16 cellular contexts compared by ENCODE assay signal in genomic region chr10:103933557-103934121, GRCh38. TPM values are rescaled to one million over a fixed set of nuclear protein-coding genes. Genes with fewer than 3 reads are reported as not detected.
A peak's percentile ranks its signal among the peaks of the same experiment; 100 is the strongest.
DNase-seq lines count a peak whose midpoint lies in the region; ATAC-seq and TF ChIP-seq lines count a peak whose summit lies in the region.
"Had no signal": no experiment of that assay in that cellular context is flagged by ENCODE, and none has a peak within 500 bp of the region (broad histone marks: within the 10 kb centered on the region; RNA-seq: fewer than 3 reads in every experiment).

No MANE protein-coding gene starts in this region.

- H3K4me1 ChIP-seq in right cardiac atrium (ENCODE audit: control insufficient read depth, insufficient read depth, low read length) (no peaks in the 10 kb centered on the region), upper lobe of right lung (no peaks in the 10 kb centered on the region)

- DNase-seq in right cardiac atrium (no peak), cardiac septum (ENCODE audit: low spot score) (no peak), cerebellum (ENCODE audit: low spot score) (peak; percentile 53), mucosa of gallbladder (ENCODE audit: low spot score) (peak; percentile 67), upper lobe of right lung (no peak), HCEC 1CT (no peak), NCI-H2196 (lab: John Stamatoyannopoulos, UW; ENCODE audit: unreplicated experiment) (no peak)
- no peak for DNase-seq in activated T-cell treated with anti-CD3 and anti-CD28 coated beads, Interleukin-2, amount 50 U/mL, for 4 hours
- DNase-seq: activated CD4-positive, alpha-beta T cell treated with anti-CD3 and anti-CD28 coated beads, Interleukin-2, amount 50 U/mL, for 4 hours; activated naive CD4-positive, alpha-beta T cell treated with anti-CD3 and anti-CD28 coated beads, Interleukin-2, amount 50 U/mL, for 16 hours; activated T-cell treated with anti-CD3 and anti-CD28 coated beads for 4 hours; brain microvascular endothelial cell; CD8-positive, alpha-beta memory T cell; H7 had no signal

- no peaks in the 10 kb centered on the region for H3K4me1 Mint-ChIP-seq in activated T-cell treated with anti-CD3 and anti-CD28 coated beads, Interleukin-2, amount 50 U/mL, for 4 hours (ENCODE audit: low read depth)
- H3K4me1 Mint-ChIP-seq: CD8-positive, alpha-beta memory T cell had no signal

- H3K27me3 ChIP-seq in right cardiac atrium (ENCODE audit: control insufficient read depth, insufficient read depth) (no peaks in the 10 kb centered on the region), upper lobe of right lung (no peaks in the 10 kb centered on the region)
- H3K27me3 ChIP-seq: brain microvascular endothelial cell had no signal

- no peaks in the 10 kb centered on the region for H3K36me3 ChIP-seq in upper lobe of right lung
- H3K36me3 ChIP-seq: brain microvascular endothelial cell had no signal

- H3K27me3 Mint-ChIP-seq in activated T-cell treated with anti-CD3 and anti-CD28 coated beads, Interleukin-2, amount 50 U/mL, for 4 hours (ENCODE audit: low read depth) = no peaks in the 10 kb centered on the region
- H3K27me3 Mint-ChIP-seq: stimulated activated naive CD8-positive, alpha-beta T cell treated with anti-CD3 and anti-CD28 coated beads, Interleukin-15, Interleukin-2, amounts not matched to agents 100 ng/mL and 50 ng/mL, for 24 hours had no signal

- no peak overlapping the region for H3K27ac ChIP-seq in right cardiac atrium (ENCODE audit: low read length)
- no peak overlapping the region for H3K27ac ChIP-seq in upper lobe of right lung
- H3K27ac ChIP-seq: brain microvascular endothelial cell had no signal

- ATAC-seq in right cardiac atrium (peak; percentile 24 to 35), upper lobe of right lung (peak; percentile 39)
- ATAC-seq in activated T-cell treated with anti-CD3 and anti-CD28 coated beads, Interleukin-2, amount 50 U/mL, for 4 hours = no peak

- no peaks in the 10 kb centered on the region for H3K36me3 Mint-ChIP-seq in activated T-cell treated with anti-CD3 and anti-CD28 coated beads, Interleukin-2, amount 50 U/mL, for 4 hours (ENCODE audit: insufficient read depth)
- H3K36me3 Mint-ChIP-seq: CD8-positive, alpha-beta memory T cell; mesothelial cell of epicardium had no signal

- no peaks in the 10 kb centered on the region for H3K9me3 Mint-ChIP-seq in activated T-cell treated with anti-CD3 and anti-CD28 coated beads, Interleukin-2, amount 50 U/mL, for 4 hours
- H3K9me3 Mint-ChIP-seq: CD8-positive, alpha-beta memory T cell; mesothelial cell of epicardium; stimulated activated naive CD8-positive, alpha-beta T cell treated with anti-CD3 and anti-CD28 coated beads, Interleukin-15, Interleukin-2, amounts not matched to agents 100 ng/mL and 50 ng/mL, for 24 hours had no signal

- no peak for TF ChIP-seq CTCF in upper lobe of right lung (IDR thresholded peaks at IDR 0.05)

- intact Hi-C loops in right cardiac atrium (cut with DNase I) = no loop called here
- intact Hi-C loops in cardiac septum (cut with DNase I) = no loop called here
- intact Hi-C loops in upper lobe of right lung (cut with DNase I) = no loop called here

- 40% methylated on average over 4 of the region's 4 CpGs for WGBS in right cardiac atrium

- no peaks in the 10 kb centered on the region for H3K9me3 ChIP-seq in right cardiac atrium (ENCODE audit: control insufficient read depth, low read length)
- H3K9me3 ChIP-seq in upper lobe of right lung = no peaks in the 10 kb centered on the region

- no peak overlapping the region for H3K4me3 Mint-ChIP-seq in activated T-cell treated with anti-CD3 and anti-CD28 coated beads, Interleukin-2, amount 50 U/mL, for 4 hours
- H3K4me3 Mint-ChIP-seq: CD8-positive, alpha-beta memory T cell; mesothelial cell of epicardium; stimulated activated naive CD8-positive, alpha-beta T cell treated with anti-CD3 and anti-CD28 coated beads, Interleukin-15, Interleukin-2, amounts not matched to agents 100 ng/mL and 50 ng/mL, for 24 hours had no signal

- H3K4me3 ChIP-seq in right cardiac atrium (ENCODE audit: low read length) (no peak overlapping the region), upper lobe of right lung (no peak overlapping the region)

RNA-seq across cellular contexts. Expression of gene STN1, which starts 15.7 kb away (rescaled TPM):
- total RNA-seq in right cardiac atrium = 10 to 100 TPM; 24.3 to 26.8 (median 25.1) TPM
- 26.8 TPM for polyA plus RNA-seq in right cardiac atrium
- 33.9 TPM for total RNA-seq in cardiac septum
- total RNA-seq in cerebellum = 7.7 TPM
- total RNA-seq in mucosa of gallbladder = 29.2 TPM
- 42.3 TPM for total RNA-seq in upper lobe of right lung
- 10 to 100 TPM; 10.3 to 12.8 (median 10.4) TPM for total RNA-seq in activated T-cell treated with anti-CD3 and anti-CD28 coated beads, Interleukin-2, amount 50 U/mL, for 4 hours

RNA-seq across cellular contexts. Expression of gene SLK, which starts 33.3 kb away (rescaled TPM):
- 10 to 100 TPM; 32.8 to 40.5 (median 36.4) TPM for total RNA-seq in right cardiac atrium
- 12.7 TPM for polyA plus RNA-seq in right cardiac atrium
- total RNA-seq in cardiac septum = 59.7 TPM
- total RNA-seq in cerebellum = 38.9 TPM
- total RNA-seq in mucosa of gallbladder = 38.5 TPM
- 46.7 TPM for total RNA-seq in upper lobe of right lung
- 10 to 100 TPM; 18.8 to 19.8 (median 19.4) TPM for total RNA-seq in activated T-cell treated with anti-CD3 and anti-CD28 coated beads, Interleukin-2, amount 50 U/mL, for 4 hours

Comparison
In these comparisons a context has a peak if more than half of its experiments do, and no peak if none do; other contexts are left out.
1. ATAC-seq: peak in right cardiac atrium (2 of 2) and upper lobe of right lung (single experiment); none in activated T-cell treated with anti-CD3 and anti-CD28 coated beads, Interleukin-2, amount 50 U/mL, for 4 hours (0 of 2).
2. DNase-seq: peak in cerebellum (single experiment) and mucosa of gallbladder (single experiment); none in right cardiac atrium (0 of 3), cardiac septum (single experiment), upper lobe of right lung (single experiment), HCEC 1CT (single experiment), activated T-cell treated with anti-CD3 and anti-CD28 coated beads, Interleukin-2, amount 50 U/mL, for 4 hours (single experiment) and NCI-H2196 (single experiment).